Comparison of ENCODE assay signal across 1 cellular context in genomic region chr13:66407159-66407558, GRCh38.
TF ChIP-seq lines count a peak whose summit lies in the region.

No MANE protein-coding gene starts in this region.

TF ChIP-seq in GM23338, 12 proteins besides CTCF, POLR2A, EP300 and RAD21 (continued from another document):
- TF ChIP-seq, protein P1, sequence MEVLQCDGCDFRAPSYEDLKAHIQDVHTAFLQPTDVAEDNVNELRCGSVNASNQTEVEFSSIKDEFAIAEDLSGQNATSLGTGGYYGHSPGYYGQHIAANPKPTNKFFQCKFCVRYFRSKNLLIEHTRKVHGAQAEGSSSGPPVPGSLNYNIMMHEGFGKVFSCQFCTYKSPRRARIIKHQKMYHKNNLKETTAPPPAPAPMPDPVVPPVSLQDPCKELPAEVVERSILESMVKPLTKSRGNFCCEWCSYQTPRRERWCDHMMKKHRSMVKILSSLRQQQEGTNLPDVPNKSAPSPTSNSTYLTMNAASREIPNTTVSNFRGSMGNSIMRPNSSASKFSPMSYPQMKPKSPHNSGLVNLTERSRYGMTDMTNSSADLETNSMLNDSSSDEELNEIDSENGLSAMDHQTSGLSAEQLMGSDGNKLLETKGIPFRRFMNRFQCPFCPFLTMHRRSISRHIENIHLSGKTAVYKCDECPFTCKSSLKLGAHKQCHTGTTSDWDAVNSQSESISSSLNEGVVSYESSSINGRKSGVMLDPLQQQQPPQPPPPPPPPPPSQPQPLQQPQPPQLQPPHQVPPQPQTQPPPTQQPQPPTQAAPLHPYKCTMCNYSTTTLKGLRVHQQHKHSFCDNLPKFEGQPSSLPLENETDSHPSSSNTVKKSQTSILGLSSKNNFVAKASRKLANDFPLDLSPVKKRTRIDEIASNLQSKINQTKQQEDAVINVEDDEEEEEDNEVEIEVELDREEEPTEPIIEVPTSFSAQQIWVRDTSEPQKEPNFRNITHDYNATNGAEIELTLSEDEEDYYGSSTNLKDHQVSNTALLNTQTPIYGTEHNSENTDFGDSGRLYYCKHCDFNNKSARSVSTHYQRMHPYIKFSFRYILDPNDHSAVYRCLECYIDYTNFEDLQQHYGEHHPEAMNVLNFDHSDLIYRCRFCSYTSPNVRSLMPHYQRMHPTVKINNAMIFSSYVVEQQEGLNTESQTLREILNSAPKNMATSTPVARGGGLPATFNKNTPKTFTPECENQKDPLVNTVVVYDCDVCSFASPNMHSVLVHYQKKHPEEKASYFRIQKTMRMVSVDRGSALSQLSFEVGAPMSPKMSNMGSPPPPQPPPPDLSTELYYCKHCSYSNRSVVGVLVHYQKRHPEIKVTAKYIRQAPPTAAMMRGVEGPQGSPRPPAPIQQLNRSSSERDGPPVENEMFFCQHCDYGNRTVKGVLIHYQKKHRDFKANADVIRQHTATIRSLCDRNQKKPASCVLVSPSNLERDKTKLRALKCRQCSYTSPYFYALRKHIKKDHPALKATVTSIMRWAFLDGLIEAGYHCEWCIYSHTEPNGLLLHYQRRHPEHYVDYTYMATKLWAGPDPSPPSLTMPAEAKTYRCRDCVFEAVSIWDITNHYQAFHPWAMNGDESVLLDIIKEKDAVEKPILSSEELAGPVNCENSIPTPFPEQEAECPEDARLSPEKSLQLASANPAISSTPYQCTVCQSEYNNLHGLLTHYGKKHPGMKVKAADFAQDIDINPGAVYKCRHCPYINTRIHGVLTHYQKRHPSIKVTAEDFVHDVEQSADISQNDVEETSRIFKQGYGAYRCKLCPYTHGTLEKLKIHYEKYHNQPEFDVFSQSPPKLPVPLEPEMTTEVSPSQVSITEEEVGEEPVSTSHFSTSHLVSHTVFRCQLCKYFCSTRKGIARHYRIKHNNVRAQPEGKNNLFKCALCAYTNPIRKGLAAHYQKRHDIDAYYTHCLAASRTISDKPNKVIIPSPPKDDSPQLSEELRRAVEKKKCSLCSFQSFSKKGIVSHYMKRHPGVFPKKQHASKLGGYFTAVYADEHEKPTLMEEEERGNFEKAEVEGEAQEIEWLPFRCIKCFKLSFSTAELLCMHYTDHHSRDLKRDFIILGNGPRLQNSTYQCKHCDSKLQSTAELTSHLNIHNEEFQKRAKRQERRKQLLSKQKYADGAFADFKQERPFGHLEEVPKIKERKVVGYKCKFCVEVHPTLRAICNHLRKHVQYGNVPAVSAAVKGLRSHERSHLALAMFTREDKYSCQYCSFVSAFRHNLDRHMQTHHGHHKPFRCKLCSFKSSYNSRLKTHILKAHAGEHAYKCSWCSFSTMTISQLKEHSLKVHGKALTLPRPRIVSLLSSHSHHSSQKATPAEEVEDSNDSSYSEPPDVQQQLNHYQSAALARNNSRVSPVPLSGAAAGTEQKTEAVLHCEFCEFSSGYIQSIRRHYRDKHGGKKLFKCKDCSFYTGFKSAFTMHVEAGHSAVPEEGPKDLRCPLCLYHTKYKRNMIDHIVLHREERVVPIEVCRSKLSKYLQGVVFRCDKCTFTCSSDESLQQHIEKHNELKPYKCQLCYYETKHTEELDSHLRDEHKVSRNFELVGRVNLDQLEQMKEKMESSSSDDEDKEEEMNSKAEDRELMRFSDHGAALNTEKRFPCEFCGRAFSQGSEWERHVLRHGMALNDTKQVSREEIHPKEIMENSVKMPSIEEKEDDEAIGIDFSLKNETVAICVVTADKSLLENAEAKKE (CRISPR knock-in tag; IDR thresholded peaks at IDR 0.05): no peak
- TF ChIP-seq STAT1 (IDR thresholded peaks at IDR 0.05; ENCODE audit: unreplicated experiment) (no peak), ETS1 (IDR thresholded peaks at IDR 0.05) (no peak), ZNF331 (CRISPR knock-in tag; IDR thresholded peaks at IDR 0.05; ENCODE audit: low read depth) (no peak), POLR2AphosphoS5 (IDR thresholded peaks at IDR 0.05; ENCODE audit: low read depth) (no peak), JUNB (IDR thresholded peaks at IDR 0.05; ENCODE audit: unreplicated experiment) (no peak), CREB1 (CRISPR knock-in tag; IDR thresholded peaks at IDR 0.05; ENCODE audit: low read depth) (no peak), NANOG (IDR thresholded peaks at IDR 0.05; ENCODE audit: borderline replicate concordance) (no peak), ZNF114 (CRISPR knock-in tag; IDR thresholded peaks at IDR 0.05) (no peak), REST (IDR thresholded peaks at IDR 0.05; ENCODE audit: unreplicated experiment) (no peak)
